27 cellular contexts compared by ENCODE assay signal in the genomic region with DNA sequence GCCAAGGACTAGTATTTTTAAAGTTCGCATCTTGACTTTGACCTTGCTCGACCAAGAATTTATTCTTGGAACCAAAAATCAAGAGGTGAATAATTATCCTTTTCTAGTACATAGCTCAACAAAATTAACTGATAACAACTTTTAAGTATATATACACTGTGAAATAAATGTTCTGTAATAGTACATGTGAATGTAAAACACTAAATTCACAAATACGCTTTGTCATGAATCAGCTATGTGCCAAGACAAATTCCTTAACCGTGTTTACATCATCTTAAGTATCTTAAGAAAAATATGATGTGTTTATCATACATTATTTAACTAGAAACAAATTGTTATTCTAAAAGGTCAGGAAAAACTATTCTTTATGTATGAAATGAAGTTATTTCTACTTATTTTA.
DNase-seq lines count a peak whose midpoint lies in the region; ATAC-seq, FAIRE-seq and TF ChIP-seq lines count a peak whose summit lies in the region.
"Had no signal": no experiment of that assay in that cellular context is flagged by ENCODE, and none has a peak within 500 bp of the region (broad histone marks: within the 10 kb centered on the region; RNA-seq: fewer than 3 reads in every experiment).

No MANE protein-coding gene starts in this region.

- H3K9me3 Mint-ChIP-seq in HFFc6, result no peaks in the 10 kb centered on the region
- H3K9me3 Mint-ChIP-seq in activated CD4-positive, alpha-beta T cell treated with anti-CD3 and anti-CD28 coated beads, Interleukin-2, amount 10 ng/mL, durations not matched to agents 7 days and 5 days, result no peaks in the 10 kb centered on the region
- H3K9me3 Mint-ChIP-seq: activated CD8-positive, alpha-beta T cell treated with anti-CD3 and anti-CD28 coated beads for 36 hours; IgD-negative memory B cell; mesothelial cell of epicardium; naive thymus-derived CD4-positive, alpha-beta T cell had no signal

- H3K27me3 ChIP-seq in mammary epithelial cell (ENCODE audit: insufficient read depth, low read length), result no peaks in the 10 kb centered on the region
- H3K27me3 ChIP-seq: BLaER1 treated with 17β-estradiol and CSF1 and Interleukin-3, amounts not matched to agents 10 nM and 100 nM; upper lobe of right lung had no signal

- DNase-seq in A172 (ENCODE audit: low spot score) (peak; percentile 27), HFFc6 (no peak), mammary epithelial cell (no peak), fibroblast of pulmonary artery (ENCODE audit: low read depth) (peak; percentile 82), DMS153 treated with DMSO at 0.1 percent for 48 hours (lab: John Stamatoyannopoulos, UW; ENCODE audit: unreplicated experiment) (no peak), kidney (no peak)
- no peak for DNase-seq in activated CD4-positive, alpha-beta T cell treated with anti-CD3 and anti-CD28 coated beads, Interleukin-2, amount 10 ng/mL, durations not matched to agents 7 days and 5 days
- DNase-seq: activated CD8-positive, alpha-beta T cell treated with anti-CD3 and anti-CD28 coated beads for 36 hours; activated gamma-delta T cell; Calu3; foreskin melanocyte; left ventricle myocardium inferior; naive thymus-derived CD4-positive, alpha-beta T cell; NCI-H1105; NCI-H2029 treated with DMSO at 0.1 percent for 48 hours; NCI-H226; NCI-H82; SHP77; substantia nigra; SW 1271; upper lobe of right lung had no signal

- H3K4me3 Mint-ChIP-seq in HFFc6, result no peak overlapping the region
- H3K4me3 Mint-ChIP-seq in activated CD4-positive, alpha-beta T cell treated with anti-CD3 and anti-CD28 coated beads, Interleukin-2, amount 10 ng/mL, durations not matched to agents 7 days and 5 days, result no peak overlapping the region
- H3K4me3 Mint-ChIP-seq: activated CD8-positive, alpha-beta T cell treated with anti-CD3 and anti-CD28 coated beads for 36 hours; IgD-negative memory B cell; mesothelial cell of epicardium; naive thymus-derived CD4-positive, alpha-beta T cell had no signal

- peak overlapping the region; percentile 80 for H3K27ac ChIP-seq in mammary epithelial cell (ENCODE audit: insufficient read depth, low read depth, low read length)
- H3K27ac ChIP-seq in kidney (ENCODE audit: low read depth in 2 of 2, low read length in 2 of 2), result no peak overlapping the region
- H3K27ac ChIP-seq: BLaER1 treated with 17β-estradiol and CSF1 and Interleukin-3, amounts not matched to agents 10 nM and 100 nM; coronary artery; left ventricle myocardium inferior; upper lobe of right lung had no signal

- TF ChIP-seq CTCF in HFFc6 (IDR thresholded peaks at IDR 0.05), result no peak
- TF ChIP-seq CTCF in mammary epithelial cell (conservative IDR thresholded peaks at IDR 0.05 in 1 of 2, IDR thresholded peaks at IDR 0.05 in 1 of 2; ENCODE audit: extremely low read depth in 1 of 2, insufficient read depth in 1 of 2, low read depth in 1 of 2, low read length in 2 of 2), result no peak
- no peak for TF ChIP-seq CTCF in fibroblast of pulmonary artery (IDR thresholded peaks at IDR 0.05; ENCODE audit: low read length, missing control alignments)
- TF ChIP-seq CTCF in kidney (IDR thresholded peaks at IDR 0.05; ENCODE audit: borderline replicate concordance, extremely low read depth, insufficient read depth), result no peak

- peak overlapping the region; percentile 65; the same call in 1 of the 2 replicates for H3K27ac Mint-ChIP-seq in HFFc6
- H3K27ac Mint-ChIP-seq in activated CD4-positive, alpha-beta T cell treated with anti-CD3 and anti-CD28 coated beads, Interleukin-2, amount 10 ng/mL, durations not matched to agents 7 days and 5 days, result no peak overlapping the region
- H3K27ac Mint-ChIP-seq: activated CD8-positive, alpha-beta T cell treated with anti-CD3 and anti-CD28 coated beads for 36 hours; mesothelial cell of epicardium had no signal

- no peak overlapping the region for H3K4me2 ChIP-seq in mammary epithelial cell (ENCODE audit: insufficient read depth, low read depth, low read length)
- H3K4me2 ChIP-seq: BLaER1 treated with 17β-estradiol and CSF1 and Interleukin-3, amounts not matched to agents 10 nM and 100 nM had no signal

- peaks cover 45% of the 10 kb centered on the region for H3K4me1 Mint-ChIP-seq in HFFc6 (ENCODE audit: low read depth)
- peaks cover 6% of the 10 kb centered on the region for H3K4me1 Mint-ChIP-seq in activated CD4-positive, alpha-beta T cell treated with anti-CD3 and anti-CD28 coated beads, Interleukin-2, amount 10 ng/mL, durations not matched to agents 7 days and 5 days
- H3K4me1 Mint-ChIP-seq: IgD-negative memory B cell had no signal

- H3K36me3 Mint-ChIP-seq in HFFc6 (ENCODE audit: low read depth), result peaks cover 22% of the 10 kb centered on the region
- peaks cover 26% of the 10 kb centered on the region for H3K36me3 Mint-ChIP-seq in activated CD4-positive, alpha-beta T cell treated with anti-CD3 and anti-CD28 coated beads, Interleukin-2, amount 10 ng/mL, durations not matched to agents 7 days and 5 days (ENCODE audit: low read depth)

- dilution Hi-C loops in mammary epithelial cell (cut with HindIII; ENCODE audit: low sequenced_read_pairs), result no loop called here

- FAIRE-seq in kidney (lab: Jason Lieb, UNC), result no peak

- H3K27me3 Mint-ChIP-seq in HFFc6 (ENCODE audit: insufficient read depth), result peaks cover 2% of the 10 kb centered on the region; the same call in 1 of the 2 replicates
- no peaks in the 10 kb centered on the region for H3K27me3 Mint-ChIP-seq in activated CD4-positive, alpha-beta T cell treated with anti-CD3 and anti-CD28 coated beads, Interleukin-2, amount 10 ng/mL, durations not matched to agents 7 days and 5 days
- H3K27me3 Mint-ChIP-seq: activated CD8-positive, alpha-beta T cell treated with anti-CD3 and anti-CD28 coated beads for 36 hours; IgD-negative memory B cell; naive thymus-derived CD4-positive, alpha-beta T cell had no signal

- CTCF ChIA-PET in mammary epithelial cell (lab: Charles Lee; ENCODE audit: low non-redundant PET), result no interaction called here
- CTCF ChIA-PET in activated CD4-positive, alpha-beta T cell treated with anti-CD3 and anti-CD28 coated beads, Interleukin-2, amount 10 ng/mL, durations not matched to agents 7 days and 5 days (lab: Charles Lee), result no interaction called here

- POLR2A ChIA-PET in activated CD4-positive, alpha-beta T cell treated with anti-CD3 and anti-CD28 coated beads, Interleukin-2, amount 10 ng/mL, durations not matched to agents 7 days and 5 days (lab: Charles Lee), result no interaction called here

- intact Hi-C loops in mammary epithelial cell (cut with micrococcal nuclease) (loop anchor here (1.0 kb wide), 1 partner anchor 13 kb away; no protein-coding TSS in a partner anchor), kidney (cut with DNase I) (no loop called here)

- WGBS in mammary epithelial cell (ENCODE audit: low coverage, missing lambda C conversion rate), result 60% methylated on average over 4 of the region's 4 CpGs

- in situ Hi-C loops in mammary epithelial cell (cut with MboI; ENCODE audit: low sequenced_read_pairs in 2 of 2), result no loop called here

- H3K4me1 ChIP-seq in mammary epithelial cell (ENCODE audit: insufficient read depth, low read length) (peaks cover 30% of the 10 kb centered on the region), kidney (ENCODE audit: control insufficient read depth in 1 of 2, insufficient read depth in 1 of 2, low read depth in 1 of 2, low read length in 2 of 2) (no peaks in the 10 kb centered on the region)
- H3K4me1 ChIP-seq: BLaER1 treated with 17β-estradiol and CSF1 and Interleukin-3, amounts not matched to agents 10 nM and 100 nM; left ventricle myocardium inferior; upper lobe of right lung had no signal

- H4K20me1 ChIP-seq in mammary epithelial cell (ENCODE audit: insufficient read depth, low read length), result no peaks in the 10 kb centered on the region

- BruUV-seq in mammary epithelial cell (replicated peaks; lab: Mats Ljungman, UMichigan), result no TSS peak

- H3K9me3 ChIP-seq in mammary epithelial cell (replicated peaks; ENCODE audit: insufficient read depth, low read length) (no peaks in the 10 kb centered on the region), kidney (ENCODE audit: control insufficient read depth in 1 of 2, low read length in 2 of 2) (no peaks in the 10 kb centered on the region)
- H3K9me3 ChIP-seq: BLaER1 treated with 17β-estradiol and CSF1 and Interleukin-3, amounts not matched to agents 10 nM and 100 nM; left ventricle myocardium inferior; upper lobe of right lung had no signal

- H2AFZ ChIP-seq in mammary epithelial cell (ENCODE audit: low read depth, low read length), result no peak overlapping the region

- H3K79me2 ChIP-seq in mammary epithelial cell (ENCODE audit: insufficient read depth, low read length), result no peaks in the 10 kb centered on the region

- H3K9ac ChIP-seq in mammary epithelial cell (ENCODE audit: insufficient read depth, low read length) (no peak overlapping the region), kidney (ENCODE audit: low read length in 2 of 2) (no peak overlapping the region)
- H3K9ac ChIP-seq: BLaER1 treated with 17β-estradiol and CSF1 and Interleukin-3, amounts not matched to agents 10 nM and 100 nM had no signal

- ATAC-seq in HG03039 (IDR thresholded peaks at IDR 0.05; ENCODE audit: unreplicated experiment), result no peak
- ATAC-seq: activated CD4-positive, CD25-positive, alpha-beta regulatory T cell treated with anti-CD3 and anti-CD28 coated beads, Interleukin-2, amount 50 U/mL, for 24 hours; activated CD8-positive, alpha-beta T cell treated with anti-CD3 and anti-CD28 coated beads for 36 hours; naive thymus-derived CD4-positive, alpha-beta T cell; upper lobe of right lung had no signal

- peaks cover 16% of the 10 kb centered on the region for H3K36me3 ChIP-seq in mammary epithelial cell (ENCODE audit: insufficient read depth, low read length)
- peaks cover 0 to 11% of the 10 kb centered on the region in 2 donors for H3K36me3 ChIP-seq in kidney (ENCODE audit: control insufficient read depth in 1 of 2, insufficient read depth in 2 of 2, low read length in 2 of 2)

- H3K4me3 ChIP-seq in mammary epithelial cell (replicated peaks in 1 of 3; ENCODE audit: insufficient read depth in 1 of 3, low read depth in 2 of 3, low read length in 3 of 3), result no peak overlapping the region
- H3K4me3 ChIP-seq in fibroblast of pulmonary artery (replicated peaks; ENCODE audit: low read depth, low read length), result no peak overlapping the region
- no peak overlapping the region for H3K4me3 ChIP-seq in kidney (ENCODE audit: low read length in 2 of 2)
- H3K4me3 ChIP-seq: BLaER1 treated with 17β-estradiol and CSF1 and Interleukin-3, amounts not matched to agents 10 nM and 100 nM; coronary artery; left ventricle myocardium inferior; upper lobe of right lung had no signal

Comparison
In these comparisons a context has a peak if more than half of its experiments do, and no peak if none do; other contexts are left out.
1. DNase-seq: peak in A172 (single experiment) and fibroblast of pulmonary artery (single experiment); none in HFFc6 (single experiment), mammary epithelial cell (single experiment), DMS153 treated with DMSO at 0.1 percent for 48 hours (single experiment), activated CD4-positive, alpha-beta T cell treated with anti-CD3 and anti-CD28 coated beads, Interleukin-2, amount 10 ng/mL, durations not matched to agents 7 days and 5 days (single experiment) and kidney (single experiment).